ENCODE assay signal across 8 cellular contexts in the genomic region with DNA sequence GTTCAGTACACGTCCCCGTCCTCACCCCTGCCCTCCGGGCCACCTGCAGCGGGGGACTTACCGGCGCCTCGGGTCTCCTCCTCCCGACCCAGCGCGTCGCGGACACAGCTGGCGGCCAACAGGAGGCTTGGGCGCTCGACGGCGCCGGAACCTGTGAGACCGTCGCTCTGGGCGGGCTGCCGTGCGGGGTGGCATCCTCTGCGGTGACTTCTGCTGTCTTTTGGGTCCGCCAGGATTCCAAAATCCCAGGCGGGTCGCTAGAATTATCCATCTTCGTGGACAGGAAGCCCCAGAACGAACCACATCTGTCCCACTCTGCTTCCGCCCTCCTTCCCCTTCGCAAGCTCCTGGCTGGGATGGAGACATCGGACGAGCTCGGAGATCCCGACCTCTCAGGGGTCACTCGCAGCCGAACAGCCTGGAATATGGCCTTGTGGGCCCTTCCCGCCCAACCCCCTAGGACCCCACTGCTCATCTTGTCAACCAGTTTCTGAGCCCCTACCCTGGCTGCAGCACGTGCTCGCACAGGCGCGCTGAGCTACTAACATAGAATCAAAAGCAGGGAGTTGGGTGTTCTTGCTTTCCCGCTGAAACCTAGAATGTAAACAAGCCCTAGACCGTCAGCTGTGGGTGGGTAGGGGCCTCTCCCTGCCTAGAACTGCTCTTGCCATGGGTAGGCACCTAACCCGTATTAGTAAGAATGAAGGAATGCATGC. TPM values are rescaled to one million over a fixed set of nuclear protein-coding genes. Genes with fewer than 3 reads are reported as not detected.
A peak's percentile ranks its signal among the peaks of the same experiment; 100 is the strongest.
DNase-seq lines count a peak whose midpoint lies in the region; ATAC-seq lines count a peak whose summit lies in the region.

No MANE protein-coding gene starts in this region.

- peaks cover 6% of the 10 kb centered on the region for H3K4me1 ChIP-seq in rectal smooth muscle tissue (ENCODE audit: control insufficient read depth, insufficient read depth, low read length)

- H3K27me3 ChIP-seq in rectal smooth muscle tissue (ENCODE audit: control insufficient read depth, insufficient read depth, low read length), result no peaks in the 10 kb centered on the region

- peak overlapping the region; percentile 86 for H3K4me3 Mint-ChIP-seq in activated naive CD4-positive, alpha-beta T cell treated with anti-CD3 and anti-CD28 coated beads, Interleukin-2, amount 10 ng/mL, durations not matched to agents 7 days and 5 days
- peak overlapping the region; percentile 85 for H3K4me3 Mint-ChIP-seq in activated CD4-positive, alpha-beta memory T cell treated with anti-CD3 and anti-CD28 coated beads, Interleukin-2, amount 10 ng/mL, durations not matched to agents 7 days and 5 days

- H3K36me3 ChIP-seq in rectal smooth muscle tissue (ENCODE audit: control insufficient read depth, insufficient read depth, low read length), result no peaks in the 10 kb centered on the region

- H3K9ac ChIP-seq in rectal smooth muscle tissue (ENCODE audit: low read length), result peak overlapping the region; percentile 59

- peaks cover 17% of the 10 kb centered on the region for H3K4me1 Mint-ChIP-seq in activated naive CD4-positive, alpha-beta T cell treated with anti-CD3 and anti-CD28 coated beads, Interleukin-2, amount 10 ng/mL, durations not matched to agents 7 days and 5 days
- peaks cover 12% of the 10 kb centered on the region for H3K4me1 Mint-ChIP-seq in activated CD4-positive, alpha-beta memory T cell treated with anti-CD3 and anti-CD28 coated beads, Interleukin-2, amount 10 ng/mL, durations not matched to agents 7 days and 5 days

- no peaks in the 10 kb centered on the region for H3K36me3 Mint-ChIP-seq in activated naive CD4-positive, alpha-beta T cell treated with anti-CD3 and anti-CD28 coated beads, Interleukin-2, amount 10 ng/mL, durations not matched to agents 7 days and 5 days
- no peaks in the 10 kb centered on the region for H3K36me3 Mint-ChIP-seq in activated CD4-positive, alpha-beta memory T cell treated with anti-CD3 and anti-CD28 coated beads, Interleukin-2, amount 10 ng/mL, durations not matched to agents 7 days and 5 days (ENCODE audit: low read depth)

- CTCF ChIA-PET in activated naive CD4-positive, alpha-beta T cell treated with anti-CD3 and anti-CD28 coated beads, Interleukin-2, amount 10 ng/mL, durations not matched to agents 7 days and 5 days (lab: Charles Lee), result interaction anchor here (1.0 kb wide), 1 partner anchor 15 kb away, joined by 3 read pairs; no protein-coding TSS in a partner anchor
- CTCF ChIA-PET in activated CD4-positive, alpha-beta memory T cell treated with anti-CD3 and anti-CD28 coated beads, Interleukin-2, amount 10 ng/mL, durations not matched to agents 7 days and 5 days (lab: Charles Lee), result interaction anchor here (0.6 to 1.3 kb wide), 4 partner anchors 41 to 461 kb away, joined by 3 read pairs; no protein-coding TSS in a partner anchor

- peak overlapping the region; percentile 69 for H3K4me3 ChIP-seq in rectal smooth muscle tissue (ENCODE audit: low read length)

- no peaks in the 10 kb centered on the region for H3K9me3 Mint-ChIP-seq in activated naive CD4-positive, alpha-beta T cell treated with anti-CD3 and anti-CD28 coated beads, Interleukin-2, amount 10 ng/mL, durations not matched to agents 7 days and 5 days
- no peaks in the 10 kb centered on the region for H3K9me3 Mint-ChIP-seq in activated CD4-positive, alpha-beta memory T cell treated with anti-CD3 and anti-CD28 coated beads, Interleukin-2, amount 10 ng/mL, durations not matched to agents 7 days and 5 days

- peak; percentile 4 for ATAC-seq in HG03378 (IDR thresholded peaks at IDR 0.05; ENCODE audit: unreplicated experiment)

- H3K27me3 Mint-ChIP-seq in activated naive CD4-positive, alpha-beta T cell treated with anti-CD3 and anti-CD28 coated beads, Interleukin-2, amount 10 ng/mL, durations not matched to agents 7 days and 5 days, result peaks cover 54% of the 10 kb centered on the region
- peaks cover 49% of the 10 kb centered on the region for H3K27me3 Mint-ChIP-seq in activated CD4-positive, alpha-beta memory T cell treated with anti-CD3 and anti-CD28 coated beads, Interleukin-2, amount 10 ng/mL, durations not matched to agents 7 days and 5 days

- H3K27ac Mint-ChIP-seq in activated naive CD4-positive, alpha-beta T cell treated with anti-CD3 and anti-CD28 coated beads, Interleukin-2, amount 10 ng/mL, durations not matched to agents 7 days and 5 days, result peak overlapping the region; percentile 64
- H3K27ac Mint-ChIP-seq in activated CD4-positive, alpha-beta memory T cell treated with anti-CD3 and anti-CD28 coated beads, Interleukin-2, amount 10 ng/mL, durations not matched to agents 7 days and 5 days, result no peak overlapping the region

- POLR2A ChIA-PET in activated CD4-positive, alpha-beta memory T cell treated with anti-CD3 and anti-CD28 coated beads, Interleukin-2, amount 10 ng/mL, durations not matched to agents 7 days and 5 days (lab: Charles Lee), result interaction anchor here (2.2 to 2.4 kb wide), 2 partner anchors 42 to 254 kb away, joined by 8 to 11 read pairs; partner anchors contain the start of genes C5orf63 and LMNB1

- DNase-seq in activated naive CD4-positive, alpha-beta T cell treated with anti-CD3 and anti-CD28 coated beads, Interleukin-2, amount 10 ng/mL, durations not matched to agents 7 days and 5 days, result peak; percentile 53
- DNase-seq in activated naive CD4-positive, alpha-beta T cell (lab: John Stamatoyannopoulos, UW), result no peak
- DNase-seq in activated CD4-positive, alpha-beta memory T cell treated with anti-CD3 and anti-CD28 coated beads, Interleukin-2, amount 10 ng/mL, durations not matched to agents 7 days and 5 days, result peak; percentile 24
- peak; percentile 36 for DNase-seq in germinal center (ENCODE audit: low spot score)
- no peak for DNase-seq in cerebellar cortex (ENCODE audit: low spot score)
- no peak for DNase-seq in NCI-H1105 (lab: John Stamatoyannopoulos, UW)

- H3K27ac ChIP-seq in rectal smooth muscle tissue (ENCODE audit: low read depth, low read length), result no peak overlapping the region

RNA-seq across cellular contexts. Expression of gene MARCHF3, which starts 0.9 kb away (rescaled TPM):
- under 1 TPM; 0.68 to 0.70 TPM for total RNA-seq in activated CD4-positive, alpha-beta memory T cell treated with anti-CD3 and anti-CD28 coated beads, Interleukin-2, amount 10 ng/mL, durations not matched to agents 7 days and 5 days

RNA-seq across cellular contexts. Expression of gene C5orf63, which starts 42.0 kb away (rescaled TPM):
- 1 to 10 TPM; 6.6 to 7.1 TPM for total RNA-seq in activated CD4-positive, alpha-beta memory T cell treated with anti-CD3 and anti-CD28 coated beads, Interleukin-2, amount 10 ng/mL, durations not matched to agents 7 days and 5 days

Comparison
In these comparisons a context has a peak if more than half of its experiments do, and no peak if none do; other contexts are left out.
1. DNase-seq: peak in activated naive CD4-positive, alpha-beta T cell treated with anti-CD3 and anti-CD28 coated beads, Interleukin-2, amount 10 ng/mL, durations not matched to agents 7 days and 5 days (single experiment), activated CD4-positive, alpha-beta memory T cell treated with anti-CD3 and anti-CD28 coated beads, Interleukin-2, amount 10 ng/mL, durations not matched to agents 7 days and 5 days (single experiment) and germinal center (single experiment); none in activated naive CD4-positive, alpha-beta T cell (0 of 4), cerebellar cortex (single experiment) and NCI-H1105 (single experiment).